Comparison of ENCODE assay signal across 29 cellular contexts in the genomic region with DNA sequence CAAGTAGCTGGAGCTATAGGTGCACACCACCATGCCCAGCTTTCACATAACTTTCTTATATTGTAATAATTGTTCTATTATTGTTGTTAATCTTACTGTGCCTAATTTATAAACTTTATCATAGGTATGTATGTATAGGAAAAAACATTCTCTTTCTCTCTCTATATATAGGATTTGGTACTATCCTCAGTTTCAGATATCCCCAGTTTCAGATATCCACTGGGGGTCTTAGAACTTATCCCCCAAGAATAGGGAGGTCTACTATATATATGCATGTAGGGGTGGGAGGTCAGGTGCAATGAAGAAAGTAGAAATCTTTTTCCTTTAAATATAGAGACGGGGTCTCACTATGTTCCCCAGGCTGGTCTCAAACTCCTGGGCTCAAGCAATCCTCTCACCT.
"Had no signal": no experiment of that assay in that cellular context is flagged by ENCODE, and none has a peak within 500 bp of the region (broad histone marks: within the 10 kb centered on the region; RNA-seq: fewer than 3 reads in every experiment).

No MANE protein-coding gene starts in this region.

- H3K9me3 ChIP-seq: body of pancreas, colonic mucosa, esophagus muscularis mucosa, gastrocnemius medialis, heart left ventricle had no signal

- H3K4me1 ChIP-seq: colonic mucosa, foreskin keratinocyte had no signal

- H3K4me3 ChIP-seq: body of pancreas, colonic mucosa, dorsolateral prefrontal cortex, esophagus muscularis mucosa, gastrocnemius medialis, heart left ventricle had no signal

- H3K4me1 Mint-ChIP-seq: activated naive CD4-positive, alpha-beta T cell treated with anti-CD3 and anti-CD28 coated beads, Interleukin-2, amount 50 U/mL, for 24 hours had no signal

- H3K36me3 ChIP-seq: colonic mucosa had no signal

- H3K9me3 Mint-ChIP-seq: activated CD4-positive, alpha-beta T cell treated with anti-CD3 and anti-CD28 coated beads, Interleukin-2, amount 10 ng/mL, durations not matched to agents 7 days and 5 days; activated CD8-positive, alpha-beta T cell treated with anti-CD3 and anti-CD28 coated beads for 36 hours; activated naive CD4-positive, alpha-beta T cell treated with anti-CD3 and anti-CD28 coated beads for 36 hours; activated naive CD4-positive, alpha-beta T cell treated with anti-CD3 and anti-CD28 coated beads, Interleukin-2, amount 50 U/mL, for 24 hours; activated T-cell treated with anti-CD3 and anti-CD28 coated beads, Interleukin-2, amount 50 U/mL, for 24 hours; activated T-helper 1 cell treated with anti-CD3 and anti-CD28 coated beads, Interleukin-12 subunit alpha, Interleukin-12 subunit beta, Interleukin-2, Interleukin-4 antibody, amounts not matched to agents 30 ng/mL and 10 ng/mL and 1 ng/mL, durations not matched to agents 14 hours and 24 hours and 36 hours; activated T-helper 2 cell treated with anti-CD3 and anti-CD28 coated beads, Interferon-gamma antibody, Interleukin-2, Interleukin-4, amounts not matched to agents 10 μg/mL and 5 μg/mL and 100 μg/mL, durations not matched to agents 14 hours and 24 hours and 36 hours; dendritic cell treated with granulocyte-macrophage colony-stimulating factor and Interleukin-4, amounts not matched to agents 40 ng/mL and 50 ng/mL, for 4 days had no signal

- H3K4me3 Mint-ChIP-seq: activated CD4-positive, alpha-beta T cell treated with anti-CD3 and anti-CD28 coated beads, Interleukin-2, amount 10 ng/mL, durations not matched to agents 7 days and 5 days; activated CD8-positive, alpha-beta T cell treated with anti-CD3 and anti-CD28 coated beads for 36 hours; activated naive CD4-positive, alpha-beta T cell treated with anti-CD3 and anti-CD28 coated beads for 36 hours; activated naive CD4-positive, alpha-beta T cell treated with anti-CD3 and anti-CD28 coated beads, Interleukin-2, amount 50 U/mL, for 24 hours; activated T-cell treated with anti-CD3 and anti-CD28 coated beads, Interleukin-2, amount 50 U/mL, for 24 hours; activated T-helper 1 cell treated with anti-CD3 and anti-CD28 coated beads, Interleukin-12 subunit alpha, Interleukin-12 subunit beta, Interleukin-2, Interleukin-4 antibody, amounts not matched to agents 30 ng/mL and 10 ng/mL and 1 ng/mL, durations not matched to agents 14 hours and 24 hours and 36 hours; dendritic cell treated with granulocyte-macrophage colony-stimulating factor and Interleukin-4, amounts not matched to agents 40 ng/mL and 50 ng/mL, for 4 days had no signal

- H3K27me3 ChIP-seq: body of pancreas, colonic mucosa, dorsolateral prefrontal cortex, esophagus muscularis mucosa, foreskin keratinocyte, gastrocnemius medialis, heart left ventricle had no signal

- DNase-seq: activated CD4-positive, alpha-beta T cell treated with anti-CD3 and anti-CD28 coated beads for 4 hours; activated CD4-positive, alpha-beta T cell treated with anti-CD3 and anti-CD28 coated beads, Interleukin-2, amount 10 ng/mL, durations not matched to agents 7 days and 5 days; activated CD4-positive, alpha-beta T cell treated with anti-CD3 and anti-CD28 coated beads, Interleukin-2, amount 50 U/mL, for 48 hours; activated CD4-positive, CD25-positive, alpha-beta regulatory T cell; activated CD4-positive, CD25-positive, alpha-beta regulatory T cell treated with anti-CD3 and anti-CD28 coated beads, Interleukin-2, amount 50 U/mL, for 72 hours; activated CD8-positive, alpha-beta memory T cell treated with anti-CD3 and anti-CD28 coated beads for 24 hours; activated CD8-positive, alpha-beta T cell treated with anti-CD3 and anti-CD28 coated beads for 36 hours; activated effector memory CD4-positive, alpha-beta T cell treated with anti-CD3 and anti-CD28 coated beads, Interleukin-2, amount 50 U/mL, for 16 hours; activated naive CD4-positive, alpha-beta T cell treated with anti-CD3 and anti-CD28 coated beads for 36 hours; activated T-cell treated with anti-CD3 and anti-CD28 coated beads for 4 hours; activated T-cell treated with anti-CD3 and anti-CD28 coated beads, Interleukin-2, amount 50 U/mL, for 24 hours; amniotic stem cell; anterior cingulate cortex; body of pancreas; caudate nucleus; colonic mucosa; dorsolateral prefrontal cortex; effector memory CD4-positive, alpha-beta T cell; erythroblast; gastrocnemius medialis; glutamatergic neuron; heart left ventricle; T-helper 2 cell had no signal

- H3K27ac Mint-ChIP-seq: activated CD4-positive, alpha-beta T cell treated with anti-CD3 and anti-CD28 coated beads, Interleukin-2, amount 10 ng/mL, durations not matched to agents 7 days and 5 days; activated CD8-positive, alpha-beta T cell treated with anti-CD3 and anti-CD28 coated beads for 36 hours; activated naive CD4-positive, alpha-beta T cell treated with anti-CD3 and anti-CD28 coated beads for 36 hours; activated naive CD4-positive, alpha-beta T cell treated with anti-CD3 and anti-CD28 coated beads, Interleukin-2, amount 50 U/mL, for 24 hours; activated T-helper 1 cell treated with anti-CD3 and anti-CD28 coated beads, Interleukin-12 subunit alpha, Interleukin-12 subunit beta, Interleukin-2, Interleukin-4 antibody, amounts not matched to agents 30 ng/mL and 10 ng/mL and 1 ng/mL, durations not matched to agents 14 hours and 24 hours and 36 hours; activated T-helper 2 cell treated with anti-CD3 and anti-CD28 coated beads, Interferon-gamma antibody, Interleukin-2, Interleukin-4, amounts not matched to agents 10 μg/mL and 5 μg/mL and 100 μg/mL, durations not matched to agents 14 hours and 24 hours and 36 hours; dendritic cell treated with granulocyte-macrophage colony-stimulating factor and Interleukin-4, amounts not matched to agents 40 ng/mL and 50 ng/mL, for 4 days had no signal

- ATAC-seq: activated CD8-positive, alpha-beta T cell treated with anti-CD3 and anti-CD28 coated beads for 36 hours; body of pancreas; foreskin keratinocyte; gastrocnemius medialis had no signal

- H3K27me3 Mint-ChIP-seq: activated CD4-positive, alpha-beta T cell treated with anti-CD3 and anti-CD28 coated beads, Interleukin-2, amount 10 ng/mL, durations not matched to agents 7 days and 5 days; activated CD8-positive, alpha-beta T cell treated with anti-CD3 and anti-CD28 coated beads for 36 hours; activated naive CD4-positive, alpha-beta T cell treated with anti-CD3 and anti-CD28 coated beads, Interleukin-2, amount 50 U/mL, for 24 hours; activated T-cell treated with anti-CD3 and anti-CD28 coated beads, Interleukin-2, amount 50 U/mL, for 24 hours; dendritic cell treated with granulocyte-macrophage colony-stimulating factor and Interleukin-4, amounts not matched to agents 40 ng/mL and 50 ng/mL, for 4 days had no signal

- H3K27ac ChIP-seq: body of pancreas, colonic mucosa, dorsolateral prefrontal cortex, esophagus muscularis mucosa, foreskin keratinocyte, gastrocnemius medialis, heart left ventricle had no signal
